Comparison of ENCODE assay signal across 14 cellular contexts in the genomic region with DNA sequence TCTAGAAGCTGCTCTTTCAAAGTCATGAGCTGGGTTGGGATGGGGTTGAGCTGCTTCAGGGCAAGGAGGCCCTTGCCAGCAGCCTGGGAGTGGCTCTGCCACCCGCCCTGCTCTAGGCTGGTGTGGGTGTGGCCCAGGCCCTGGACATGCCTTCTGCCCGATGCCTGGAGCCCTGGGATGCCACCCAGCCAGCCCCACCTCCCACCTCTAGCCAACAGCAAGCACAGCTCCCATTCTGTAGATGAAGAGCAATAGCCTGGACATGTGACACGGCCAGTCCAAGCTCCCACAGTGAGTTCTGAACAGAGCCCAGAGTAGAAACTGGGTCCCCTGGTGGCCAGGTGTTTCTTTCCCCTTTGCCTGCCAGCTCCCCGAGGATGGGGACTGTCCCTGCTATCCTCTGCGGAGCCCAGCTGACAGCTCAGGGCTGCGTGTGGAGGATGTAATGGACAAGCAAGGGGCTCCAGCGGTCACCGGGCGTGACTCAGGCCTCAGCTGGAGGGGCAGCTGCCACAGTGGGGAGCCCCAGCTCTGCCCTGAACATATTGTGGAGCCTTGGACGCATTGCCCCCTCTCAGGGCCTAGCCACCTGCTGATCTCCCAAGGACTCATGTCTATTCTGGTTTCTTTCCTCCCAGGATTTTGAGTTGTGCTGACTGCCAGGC.
A peak's percentile ranks its signal among the peaks of the same experiment; 100 is the strongest.
DNase-seq lines count a peak whose midpoint lies in the region; ATAC-seq and TF ChIP-seq lines count a peak whose summit lies in the region.
"Had no signal": no experiment of that assay in that cellular context is flagged by ENCODE, and none has a peak within 500 bp of the region (broad histone marks: within the 10 kb centered on the region; RNA-seq: fewer than 3 reads in every experiment).

No MANE protein-coding gene starts in this region.

- DNase-seq in LHCN-M2 (ENCODE audit: low read depth) (peak; percentile 10), epithelial cell of esophagus (ENCODE audit: low read depth) (peak; percentile 7), right lobe of liver (peak in 2 of 3 donors; percentile 37 to 65), AG08395 (ENCODE audit: low spot score) (no peak), NCI-H1436 (lab: John Stamatoyannopoulos, UW) (no peak), NOMO-1 (lab: John Stamatoyannopoulos, UW; ENCODE audit: unreplicated experiment in 2 of 2) (no peak)
- no peak for DNase-seq in activated CD4-positive, alpha-beta memory T cell treated with anti-CD3 and anti-CD28 coated beads for 36 hours
- DNase-seq: activated CD8-positive, alpha-beta memory T cell treated with anti-CD3 and anti-CD28 coated beads, Interleukin-2, amount 50 U/mL, for 4 hours; activated naive CD4-positive, alpha-beta T cell treated with Interleukin-2 at 50 U/mL for 16 hours; NCI-H2227 treated with DMSO at 0.1 percent for 48 hours; SHP77 treated with DMSO at 0.1 percent for 48 hours; T-helper 9 cell had no signal

- no peak overlapping the region for H3K27ac ChIP-seq in BLaER1
- no peak overlapping the region for H3K27ac ChIP-seq in right lobe of liver

- peaks cover 8% of the 10 kb centered on the region; the same call in 1 of the 2 replicates for H3K9me3 ChIP-seq in BLaER1
- no peaks in the 10 kb centered on the region for H3K9me3 ChIP-seq in right lobe of liver
- H3K9me3 ChIP-seq: ascending aorta had no signal

- 58% methylated on average over 2 of the region's 10 CpGs for whole genome bisulfite sequencing in right lobe of liver (ENCODE audit: insufficient coverage, low coverage, low lambda C conversion rate, missing lambda C conversion rate)

- no peaks in the 10 kb centered on the region for H3K27me3 Mint-ChIP-seq in activated CD4-positive, alpha-beta memory T cell treated with anti-CD3 and anti-CD28 coated beads for 36 hours

- H3K27me3 ChIP-seq in BLaER1: no peaks in the 10 kb centered on the region
- no peaks in the 10 kb centered on the region for H3K27me3 ChIP-seq in right lobe of liver
- H3K27me3 ChIP-seq: ascending aorta had no signal

- no peak overlapping the region for H3K4me3 Mint-ChIP-seq in activated CD4-positive, alpha-beta memory T cell treated with anti-CD3 and anti-CD28 coated beads for 36 hours

- CTCF ChIA-PET in activated CD4-positive, alpha-beta memory T cell treated with anti-CD3 and anti-CD28 coated beads for 36 hours (lab: Charles Lee): no interaction called here

- no peaks in the 10 kb centered on the region for H3K36me3 Mint-ChIP-seq in activated CD4-positive, alpha-beta memory T cell treated with anti-CD3 and anti-CD28 coated beads for 36 hours

- ATAC-seq in right lobe of liver: peak; percentile 54 to 69 (median 62)

- TF ChIP-seq CTCF in epithelial cell of esophagus (IDR thresholded peaks at IDR 0.05; ENCODE audit: insufficient read depth, low read depth, low read length, missing control alignments) (no peak), right lobe of liver (IDR thresholded peaks at IDR 0.05) (peak in 1 of 4 donors; percentile 8)

- H3K4me3 ChIP-seq in BLaER1 (no peak overlapping the region), epithelial cell of esophagus (ENCODE audit: low read length) (no peak overlapping the region), right lobe of liver (no peak overlapping the region)
- H3K4me3 ChIP-seq: ascending aorta had no signal

- H3K36me3 ChIP-seq in BLaER1 (peaks cover 5% of the 10 kb centered on the region; the same call in 1 of the 2 replicates), right lobe of liver (no peaks in the 10 kb centered on the region)
- H3K36me3 ChIP-seq: ascending aorta had no signal

- no peaks in the 10 kb centered on the region for H3K9me3 Mint-ChIP-seq in activated CD4-positive, alpha-beta memory T cell treated with anti-CD3 and anti-CD28 coated beads for 36 hours

- intact Hi-C loops in right lobe of liver (cut with DNase I): no loop called here
- intact Hi-C loops in activated CD4-positive, alpha-beta memory T cell treated with anti-CD3 and anti-CD28 coated beads for 36 hours (cut with micrococcal nuclease): no loop called here

- no peaks in the 10 kb centered on the region for H4K20me1 ChIP-seq in BLaER1

- peak overlapping the region; percentile 50 for H3K4me2 ChIP-seq in BLaER1

- no peak for TF ChIP-seq POLR2A in right lobe of liver (IDR thresholded peaks at IDR 0.05)

- H3K9ac ChIP-seq in BLaER1: no peak overlapping the region

- no peaks in the 10 kb centered on the region for H3K4me1 Mint-ChIP-seq in activated CD4-positive, alpha-beta memory T cell treated with anti-CD3 and anti-CD28 coated beads for 36 hours (ENCODE audit: low read depth)

- peaks cover 60% of the 10 kb centered on the region for H3K4me1 ChIP-seq in BLaER1
- H3K4me1 ChIP-seq in right lobe of liver: peaks cover 0 to 12% (median 0%) of the 10 kb centered on the region in 4 donors
- H3K4me1 ChIP-seq: ascending aorta had no signal

- no peak overlapping the region for H3K27ac Mint-ChIP-seq in activated CD4-positive, alpha-beta memory T cell treated with anti-CD3 and anti-CD28 coated beads for 36 hours

- POLR2A ChIA-PET in activated CD4-positive, alpha-beta memory T cell treated with anti-CD3 and anti-CD28 coated beads for 36 hours (lab: Charles Lee): no interaction called here

Comparison
In these comparisons a context has a peak if more than half of its experiments do, and no peak if none do; other contexts are left out.
1. DNase-seq: peak in LHCN-M2 (single experiment), epithelial cell of esophagus (single experiment) and right lobe of liver (2 of 3); none in activated CD4-positive, alpha-beta memory T cell treated with anti-CD3 and anti-CD28 coated beads for 36 hours (single experiment), AG08395 (single experiment), NCI-H1436 (single experiment) and NOMO-1 (0 of 2).